In the genomic region with DNA sequence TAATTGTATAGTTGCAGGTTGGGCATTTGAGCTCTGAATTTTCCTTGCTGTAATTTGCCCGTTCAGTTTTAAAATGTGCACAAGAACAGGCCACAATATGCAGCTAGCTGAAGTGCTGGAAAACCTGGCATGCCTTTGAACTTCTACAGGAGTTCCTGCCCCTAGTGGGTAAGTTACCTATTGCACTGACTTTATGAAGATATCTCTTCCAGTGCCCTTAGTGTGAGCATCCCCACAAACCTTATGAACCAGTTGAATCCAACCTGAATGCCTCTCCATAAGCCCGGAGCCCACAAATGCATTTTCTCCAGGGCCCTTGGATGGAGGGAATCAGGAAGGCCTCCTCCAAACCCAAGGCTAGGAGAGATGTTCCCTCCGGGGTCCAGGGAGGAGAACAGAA, we compare ENCODE assay signal across 9 cellular contexts.
DNase-seq lines count a peak whose midpoint lies in the region; ATAC-seq, FAIRE-seq and TF ChIP-seq lines count a peak whose summit lies in the region.
"Had no signal": no experiment of that assay in that cellular context is flagged by ENCODE, and none has a peak within 500 bp of the region (broad histone marks: within the 10 kb centered on the region; RNA-seq: fewer than 3 reads in every experiment).

No MANE protein-coding gene starts in this region.

- H3K79me2 ChIP-seq in keratinocyte (ENCODE audit: control insufficient read depth, insufficient read depth, low read length): no peaks in the 10 kb centered on the region
- H3K79me2 ChIP-seq: parathyroid adenoma had no signal

- DNase-seq in COR-L47 (lab: John Stamatoyannopoulos, UW) (peak; percentile 28), HFF-Myc (ENCODE audit: extremely low read depth, low read depth) (peak; percentile 11), UCSD-AML1 (lab: John Stamatoyannopoulos, UW; ENCODE audit: unreplicated experiment) (peak; percentile 9), keratinocyte (ENCODE audit: low read depth, low spot score) (peak; percentile 36), occipital lobe (lab: John Stamatoyannopoulos, UW) (no peak)
- no peak for DNase-seq in activated naive CD4-positive, alpha-beta T cell treated with anti-CD3 and anti-CD28 coated beads, Interleukin-2, amount 50 U/mL, for 16 hours
- no peak for DNase-seq in effector memory CD4-positive, alpha-beta T cell

- no peak overlapping the region for H3K9ac ChIP-seq in keratinocyte (ENCODE audit: control insufficient read depth, extremely low read depth, insufficient read depth, low read length)
- H3K9ac ChIP-seq: parathyroid adenoma had no signal

- no peak for ATAC-seq in GM21576 (IDR thresholded peaks at IDR 0.05; ENCODE audit: unreplicated experiment)

- dilution Hi-C loops in keratinocyte (cut with MboI; ENCODE audit: extremely low pct_ligation_motif_present, low sequenced_read_pairs): no loop called here

- H3K9me1 ChIP-seq in keratinocyte (ENCODE audit: control insufficient read depth, extremely low read depth, insufficient read depth, low read length): no peaks in the 10 kb centered on the region

- no peak overlapping the region for H2AFZ ChIP-seq in keratinocyte (ENCODE audit: control insufficient read depth, low read length)
- H2AFZ ChIP-seq: parathyroid adenoma had no signal

- FAIRE-seq in keratinocyte (lab: Jason Lieb, UNC): peak; percentile 94

- peaks cover 27% of the 10 kb centered on the region for H3K4me1 ChIP-seq in keratinocyte (ENCODE audit: control insufficient read depth, extremely low read depth, insufficient read depth, low read length)
- no peaks in the 10 kb centered on the region for H3K4me1 ChIP-seq in effector memory CD4-positive, alpha-beta T cell (ENCODE audit: control insufficient read depth, insufficient read depth, low read length, poor library complexity, severe bottlenecking)

- TF ChIP-seq CTCF in HFF-Myc (IDR thresholded peaks at IDR 0.05; ENCODE audit: low read depth, low read length, missing control alignments) (peak; percentile 49), keratinocyte (optimal IDR thresholded peaks at IDR 0.05 in 1 of 3, IDR thresholded peaks at IDR 0.05 in 1 of 3, conservative IDR thresholded peaks at IDR 0.05 in 1 of 3; ENCODE audit: extremely low read depth in 1 of 3, insufficient read depth in 2 of 3, low read length in 3 of 3) (peak; percentile 49 to 60 (median 58))

- no peak overlapping the region for H3K4me2 ChIP-seq in keratinocyte (ENCODE audit: control insufficient read depth, extremely low read depth, insufficient read depth, low read depth, low read length)

- no peak overlapping the region for H3K27ac ChIP-seq in keratinocyte (ENCODE audit: control insufficient read depth, insufficient read depth, low read length)
- no peak overlapping the region for H3K27ac ChIP-seq in effector memory CD4-positive, alpha-beta T cell (ENCODE audit: insufficient read depth, low read length, poor library complexity, severe bottlenecking)
- H3K27ac ChIP-seq: parathyroid adenoma had no signal

- H3K27me3 ChIP-seq in keratinocyte (ENCODE audit: control insufficient read depth, extremely low read depth, insufficient read depth, low read length): no peaks in the 10 kb centered on the region
- H3K27me3 ChIP-seq in effector memory CD4-positive, alpha-beta T cell (replicated peaks; ENCODE audit: control insufficient read depth, insufficient read depth, low read length, poor library complexity, severe bottlenecking): no peaks in the 10 kb centered on the region

- H3K4me3 ChIP-seq in HFF-Myc (replicated peaks; ENCODE audit: low read depth, low read length): no peak overlapping the region
- H3K4me3 ChIP-seq in keratinocyte (ENCODE audit: control insufficient read depth in 2 of 3, extremely low read depth in 1 of 3, insufficient read depth in 2 of 3, low read depth in 1 of 3, low read length in 3 of 3): no peak overlapping the region
- no peak overlapping the region for H3K4me3 ChIP-seq in effector memory CD4-positive, alpha-beta T cell (ENCODE audit: insufficient read depth, low read depth, low read length, poor library complexity, severe bottlenecking)

- H4K20me1 ChIP-seq in keratinocyte (ENCODE audit: control insufficient read depth, extremely low read depth, insufficient read depth, low read length): no peaks in the 10 kb centered on the region

- H3K9me3 ChIP-seq in keratinocyte (ENCODE audit: control insufficient read depth, low read depth, low read length): no peaks in the 10 kb centered on the region
- no peaks in the 10 kb centered on the region for H3K9me3 ChIP-seq in effector memory CD4-positive, alpha-beta T cell (ENCODE audit: control insufficient read depth, low read length)

- H3K36me3 ChIP-seq in keratinocyte (ENCODE audit: control insufficient read depth in 2 of 2, extremely low read depth in 1 of 2, insufficient read depth in 2 of 2, low read length in 2 of 2): peaks cover 0 to 3% of the 10 kb centered on the region in 2 experiments
- H3K36me3 ChIP-seq in effector memory CD4-positive, alpha-beta T cell (ENCODE audit: control insufficient read depth, insufficient read depth, low read length): no peaks in the 10 kb centered on the region

Comparison
In these comparisons a context has a peak if more than half of its experiments do, and no peak if none do; other contexts are left out.
1. DNase-seq: peak in COR-L47 (single experiment), HFF-Myc (single experiment), UCSD-AML1 (single experiment) and keratinocyte (single experiment); none in occipital lobe (single experiment), activated naive CD4-positive, alpha-beta T cell treated with anti-CD3 and anti-CD28 coated beads, Interleukin-2, amount 50 U/mL, for 16 hours (single experiment) and effector memory CD4-positive, alpha-beta T cell (0 of 3).